Comparison of ENCODE assay signal across 8 cellular contexts in genomic region chr1:154973344-154974085, GRCh38. TPM values are rescaled to one million over a fixed set of nuclear protein-coding genes. Genes with fewer than 3 reads are reported as not detected.
DNase-seq lines count a peak whose midpoint lies in the region; FAIRE-seq and TF ChIP-seq lines count a peak whose summit lies in the region.

No MANE protein-coding gene starts in this region.

- in situ Hi-C loops in HAP-1 (cut with MboI; ENCODE audit: low sequenced_read_pairs) = no loop called here

- TF ChIP-seq CTCF in astrocyte (IDR thresholded peaks at IDR 0.05; ENCODE audit: insufficient read depth, low read depth, low read length) = peak; percentile 13

- H3K9ac ChIP-seq in astrocyte (ENCODE audit: low read length) = peak overlapping the region; percentile 94

- H3K4me3 Mint-ChIP-seq in CD4-positive, alpha-beta memory T cell = no peak overlapping the region
- no peak overlapping the region for H3K4me3 Mint-ChIP-seq in astrocyte (ENCODE audit: unreplicated experiment)

- peaks cover 19% of the 10 kb centered on the region for H4K20me1 ChIP-seq in astrocyte (ENCODE audit: insufficient read depth, low read length)

- H3K4me1 Mint-ChIP-seq in CD4-positive, alpha-beta memory T cell = peaks cover 22 to 43% (median 27%) of the 10 kb centered on the region in 4 donors
- H3K4me1 Mint-ChIP-seq in astrocyte (ENCODE audit: low read depth, unreplicated experiment) = peaks cover 18% of the 10 kb centered on the region

- H3K9me3 ChIP-seq in CD4-positive, alpha-beta memory T cell (ENCODE audit: control insufficient read depth in 1 of 2, low read length in 2 of 2) = no peaks in the 10 kb centered on the region
- no peaks in the 10 kb centered on the region for H3K9me3 ChIP-seq in HAP-1
- no peaks in the 10 kb centered on the region for H3K9me3 ChIP-seq in astrocyte (ENCODE audit: insufficient read depth, low read depth, low read length)

- H2AFZ ChIP-seq in astrocyte (ENCODE audit: low read depth, low read length) = no peak overlapping the region

- DNase-seq in CD4-positive, alpha-beta memory T cell = peak; percentile 83 to 96 (median 85)
- peak; percentile 96 to 100 for DNase-seq in HAP-1 (ENCODE audit: low spot score in 2 of 2)
- peak; percentile 88 for DNase-seq in NCI-H2029 (lab: John Stamatoyannopoulos, UW)
- DNase-seq in T-helper 22 cell (ENCODE audit: low read depth) = peak; percentile 82
- DNase-seq in astrocyte (ENCODE audit: low read depth) = peak; percentile 94
- peak; percentile 78 for DNase-seq in hepatic stellate cell (ENCODE audit: low spot score)
- peak; percentile 86 for DNase-seq in putamen (ENCODE audit: low spot score)
- peak; percentile 82 for DNase-seq in urothelium cell line (ENCODE audit: low spot score)

- peak overlapping the region; percentile 67 to 83 for H3K4me3 ChIP-seq in CD4-positive, alpha-beta memory T cell (ENCODE audit: low read length in 2 of 2)
- H3K4me3 ChIP-seq in HAP-1 = peak overlapping the region; percentile 82
- H3K4me3 ChIP-seq in astrocyte (ENCODE audit: insufficient read depth, low read depth, low read length) = peak overlapping the region; percentile 88

- peaks cover 67% of the 10 kb centered on the region for H3K79me2 ChIP-seq in astrocyte (ENCODE audit: insufficient read depth, low read length)

- no peaks in the 10 kb centered on the region for H3K9me3 Mint-ChIP-seq in CD4-positive, alpha-beta memory T cell
- H3K9me3 Mint-ChIP-seq in astrocyte (ENCODE audit: unreplicated experiment) = no peaks in the 10 kb centered on the region

- peaks cover 4 to 19% of the 10 kb centered on the region in 2 donors for H3K36me3 Mint-ChIP-seq in CD4-positive, alpha-beta memory T cell
- H3K36me3 Mint-ChIP-seq in astrocyte (ENCODE audit: low read depth, unreplicated experiment) = peaks cover 2% of the 10 kb centered on the region

- H3K27ac ChIP-seq in CD4-positive, alpha-beta memory T cell (ENCODE audit: low read depth, low read length) = peak overlapping the region; percentile 95
- H3K27ac ChIP-seq in astrocyte (ENCODE audit: low read depth, low read length) = peak overlapping the region; percentile 99

- no peaks in the 10 kb centered on the region for H3K27me3 ChIP-seq in CD4-positive, alpha-beta memory T cell (ENCODE audit: insufficient read depth, low read length)
- H3K27me3 ChIP-seq in HAP-1 (ENCODE audit: low read depth) (no peaks in the 10 kb centered on the region), astrocyte (ENCODE audit: insufficient read depth, low read length) (no peaks in the 10 kb centered on the region)

- peaks cover 10% of the 10 kb centered on the region for H3K36me3 ChIP-seq in CD4-positive, alpha-beta memory T cell (ENCODE audit: insufficient read depth, low read length)
- H3K36me3 ChIP-seq in HAP-1 (replicated peaks) (peaks cover 12% of the 10 kb centered on the region), astrocyte (ENCODE audit: insufficient read depth, low read length) (no peaks in the 10 kb centered on the region)

- intact Hi-C loops in CD4-positive, alpha-beta memory T cell (cut with micrococcal nuclease) = loop anchor here (1.0 to 2.0 kb wide), 7 partner anchors 10 to 77 kb away; partner anchors contain the start of genes ADAM15, FLAD1, PMVK and PYGO2

- H3K4me1 ChIP-seq in CD4-positive, alpha-beta memory T cell (ENCODE audit: insufficient read depth, low read length) = peaks cover 45% of the 10 kb centered on the region
- H3K4me1 ChIP-seq in HAP-1 (peaks cover 36% of the 10 kb centered on the region), astrocyte (ENCODE audit: insufficient read depth, low read length) (peaks cover 42% of the 10 kb centered on the region)

- H3K27ac Mint-ChIP-seq in CD4-positive, alpha-beta memory T cell = no peak overlapping the region
- no peak overlapping the region for H3K27ac Mint-ChIP-seq in astrocyte (ENCODE audit: unreplicated experiment)

- POLR2A ChIA-PET in CD4-positive, alpha-beta memory T cell (lab: Charles Lee; ENCODE audit: partially characterized antibody) = interaction anchor here (0.6 to 41.7 kb wide), 9 partner anchors 8 to 793 kb away, joined by 3 to 1543 read pairs (median 36); partner anchors contain the start of genes FLAD1, LENEP, PBXIP1 and PMVK

- CTCF ChIA-PET in CD4-positive, alpha-beta memory T cell (lab: Charles Lee; ENCODE audit: partially characterized antibody) = interaction anchor here (0.7 to 16.3 kb wide), 9 partner anchors 9 to 1008 kb away, joined by 3 to 226 read pairs (median 17); partner anchors contain the start of genes FLAD1, LENEP, PBXIP1 and PYGO2

- no peak for FAIRE-seq in astrocyte (lab: Jason Lieb, UNC)
- no peak for FAIRE-seq in urothelium cell line (lab: Jason Lieb, UNC)

- H3K4me2 ChIP-seq in astrocyte (ENCODE audit: low read length) = peak overlapping the region; percentile 94

- H3K27me3 Mint-ChIP-seq in CD4-positive, alpha-beta memory T cell = no peaks in the 10 kb centered on the region
- no peaks in the 10 kb centered on the region for H3K27me3 Mint-ChIP-seq in astrocyte (ENCODE audit: low read depth, unreplicated experiment)

RNA-seq across cellular contexts. Expression of gene CKS1B, which starts 1.0 kb away (rescaled TPM):
- total RNA-seq in CD4-positive, alpha-beta memory T cell = 10 to 100 TPM; 12.2 to 13.0 TPM
- polyA plus RNA-seq in CD4-positive, alpha-beta memory T cell = 10 to 100 TPM; 50.2 to 67.9 TPM
- 36.5 and 37.9 TPM in 2 replicates for total RNA-seq in astrocyte

RNA-seq across cellular contexts. Expression of gene SHC1, which starts 3.0 kb away (rescaled TPM):
- total RNA-seq in CD4-positive, alpha-beta memory T cell = 10 to 100 TPM; 78.4 to 81.7 TPM
- polyA plus RNA-seq in CD4-positive, alpha-beta memory T cell = 10 to 100 TPM; 36.4 to 44.5 TPM
- 391 and 397 TPM in 2 replicates for total RNA-seq in astrocyte

RNA-seq across cellular contexts. Expression of gene FLAD1, which starts 9.6 kb away (rescaled TPM):
- 10 to 100 TPM; 52.4 to 56.6 TPM for total RNA-seq in CD4-positive, alpha-beta memory T cell
- polyA plus RNA-seq in CD4-positive, alpha-beta memory T cell = 10 to 100 TPM; 48.9 to 75.9 TPM
- total RNA-seq in astrocyte = 46.6 and 51.5 TPM in 2 replicates

RNA-seq across cellular contexts. Expression of gene PYGO2, which starts 11.9 kb away (rescaled TPM):
- total RNA-seq in CD4-positive, alpha-beta memory T cell = 10 to 100 TPM; 78.4 to 80.2 TPM
- 10 to 100 TPM; 22.5 to 54.2 TPM for polyA plus RNA-seq in CD4-positive, alpha-beta memory T cell
- 20.0 and 21.8 TPM in 2 replicates for total RNA-seq in astrocyte

RNA-seq across cellular contexts. Expression of gene PBXIP1, which starts 17.6 kb away (rescaled TPM):
- total RNA-seq in CD4-positive, alpha-beta memory T cell = 100 to 1,000 TPM; 435 to 438 TPM
- polyA plus RNA-seq in CD4-positive, alpha-beta memory T cell = 100 to 1,000 TPM; 263 to 404 TPM
- 89.2 and 96.4 TPM in 2 replicates for total RNA-seq in astrocyte

Comparison
In these comparisons a context has a peak if more than half of its experiments do, and no peak if none do; other contexts are left out.
1. Peak in every context shown above with its lines: DNase-seq, H3K4me3 ChIP-seq and H3K27ac ChIP-seq.